11 cellular contexts compared by ENCODE assay signal in the genomic region with DNA sequence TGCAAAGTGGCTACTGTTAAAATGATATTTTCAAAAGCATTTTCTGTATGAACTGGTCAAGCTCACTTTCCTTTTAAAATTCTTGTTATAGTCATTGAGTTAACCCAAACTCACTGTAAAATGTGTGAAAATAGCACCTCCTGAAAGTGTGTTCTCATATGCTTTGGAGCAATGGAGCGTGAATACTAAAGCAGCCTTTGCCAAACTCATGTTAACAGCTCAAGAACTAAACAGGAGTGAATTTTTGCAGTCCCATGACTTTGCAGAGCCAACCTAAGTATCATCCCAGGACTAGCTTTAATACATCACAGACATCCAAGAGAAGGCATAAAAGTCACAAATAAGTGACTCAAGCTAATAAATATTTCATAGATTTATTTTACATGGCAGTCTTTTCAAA.
DNase-seq lines count a peak whose midpoint lies in the region; ATAC-seq and TF ChIP-seq lines count a peak whose summit lies in the region.
"Had no signal": no experiment of that assay in that cellular context is flagged by ENCODE, and none has a peak within 500 bp of the region (broad histone marks: within the 10 kb centered on the region; RNA-seq: fewer than 3 reads in every experiment).

No MANE protein-coding gene starts in this region.

- DNase-seq in DMS79 treated with DMSO at 0.1 percent for 48 hours (lab: John Stamatoyannopoulos, UW) (peak; percentile 8), DMS79 (lab: John Stamatoyannopoulos, UW) (no peak), T1000 (lab: John Stamatoyannopoulos, UW) (no peak)
- DNase-seq in activated naive CD8-positive, alpha-beta T cell treated with anti-CD3 and anti-CD28 coated beads, Interleukin-2, amount 50 U/mL, for 24 hours: no peak
- DNase-seq: NCI-H1436 treated with DMSO at 0.1 percent for 48 hours, occipital lobe had no signal

- no peak for TF ChIP-seq CTCF in nephron (IDR thresholded peaks at IDR 0.05; ENCODE audit: unreplicated experiment in 3 of 3)

- H3K9me3 Mint-ChIP-seq in activated naive CD8-positive, alpha-beta T cell treated with anti-CD3 and anti-CD28 coated beads, Interleukin-2, amount 50 U/mL, for 24 hours: no peaks in the 10 kb centered on the region
- H3K9me3 Mint-ChIP-seq in nephron: no peaks in the 10 kb centered on the region

- ATAC-seq in HG03060 (IDR thresholded peaks at IDR 0.05; ENCODE audit: low read depth, unreplicated experiment) (peak; percentile 33), GM21515 (IDR thresholded peaks at IDR 0.05; ENCODE audit: unreplicated experiment) (no peak), GM21825 (IDR thresholded peaks at IDR 0.05; ENCODE audit: unreplicated experiment) (no peak)
- ATAC-seq in activated naive CD8-positive, alpha-beta T cell treated with anti-CD3 and anti-CD28 coated beads, Interleukin-2, amount 50 U/mL, for 24 hours: no peak
- ATAC-seq: activated CD4-positive, CD25-positive, alpha-beta regulatory T cell treated with anti-CD3 and anti-CD28 coated beads, Interleukin-2, amount 50 U/mL, for 24 hours had no signal

- H3K27ac Mint-ChIP-seq in activated naive CD8-positive, alpha-beta T cell treated with anti-CD3 and anti-CD28 coated beads, Interleukin-2, amount 50 U/mL, for 24 hours: no peak overlapping the region
- H3K27ac Mint-ChIP-seq in nephron: peak overlapping the region; percentile 89 to 96 (median 94)

- no peaks in the 10 kb centered on the region for H3K36me3 Mint-ChIP-seq in activated naive CD8-positive, alpha-beta T cell treated with anti-CD3 and anti-CD28 coated beads, Interleukin-2, amount 50 U/mL, for 24 hours (ENCODE audit: low read depth)
- no peaks in the 10 kb centered on the region for H3K36me3 Mint-ChIP-seq in nephron (ENCODE audit: low read depth)

- H3K4me1 Mint-ChIP-seq in activated naive CD8-positive, alpha-beta T cell treated with anti-CD3 and anti-CD28 coated beads, Interleukin-2, amount 50 U/mL, for 24 hours: peaks cover 50% of the 10 kb centered on the region
- peaks cover 74% of the 10 kb centered on the region for H3K4me1 Mint-ChIP-seq in nephron

- H3K27me3 Mint-ChIP-seq in activated naive CD8-positive, alpha-beta T cell treated with anti-CD3 and anti-CD28 coated beads, Interleukin-2, amount 50 U/mL, for 24 hours: no peaks in the 10 kb centered on the region
- no peaks in the 10 kb centered on the region for H3K27me3 Mint-ChIP-seq in nephron (ENCODE audit: low read depth)

- peak overlapping the region; percentile 89 for H3K4me3 Mint-ChIP-seq in activated naive CD8-positive, alpha-beta T cell treated with anti-CD3 and anti-CD28 coated beads, Interleukin-2, amount 50 U/mL, for 24 hours
- H3K4me3 Mint-ChIP-seq in nephron: peak overlapping the region; percentile 92 to 97 (median 95)
